ENCODE assay signal across 2 cellular contexts in genomic region chr5:106089073-106089472, GRCh38.
TF ChIP-seq lines count a peak whose summit lies in the region.

No MANE protein-coding gene starts in this region.

TF ChIP-seq in GM23338, 12 proteins besides CTCF, POLR2A, EP300 and RAD21 (continued from another document):
- TF ChIP-seq ZNF462 (CRISPR knock-in tag; IDR thresholded peaks at IDR 0.05) (no peak), REST (IDR thresholded peaks at IDR 0.05; ENCODE audit: unreplicated experiment) (no peak), JUNB (IDR thresholded peaks at IDR 0.05; ENCODE audit: unreplicated experiment) (no peak), ETS1 (IDR thresholded peaks at IDR 0.05) (no peak), NANOG (IDR thresholded peaks at IDR 0.05; ENCODE audit: borderline replicate concordance) (no peak), EZH2phosphoT487 (IDR thresholded peaks at IDR 0.05; ENCODE audit: unreplicated experiment) (no peak)

TF ChIP-seq in SK-N-SH treated with all-trans-retinoic acid at 6 μM for 48 hours, 23 proteins besides CTCF, POLR2A, EP300 and RAD21 (continued from another document):
- TF ChIP-seq PATZ1 (CRISPR knock-in tag; IDR thresholded peaks at IDR 0.05; ENCODE audit: borderline replicate concordance) (peak; percentile 73), ZC3H10 (CRISPR knock-in tag; IDR thresholded peaks at IDR 0.05) (0 out of 2 replicates have a peak, but pooled peaks have one; percentile 38)
TF ChIP-seq in SK-N-SH treated with all-trans-retinoic acid at 6 μM for 48 hours: peak in this region for 4.
